In genomic region chr19:6772866-6773322, GRCh38 we compare ENCODE assay signal across 1 cellular context.
TF ChIP-seq lines count a peak whose summit lies in the region.

No MANE protein-coding gene starts in this region.

TF ChIP-seq in GM12878, 131 proteins besides CTCF, POLR2A, EP300 and RAD21:
- TF ChIP-seq, protein P1, sequence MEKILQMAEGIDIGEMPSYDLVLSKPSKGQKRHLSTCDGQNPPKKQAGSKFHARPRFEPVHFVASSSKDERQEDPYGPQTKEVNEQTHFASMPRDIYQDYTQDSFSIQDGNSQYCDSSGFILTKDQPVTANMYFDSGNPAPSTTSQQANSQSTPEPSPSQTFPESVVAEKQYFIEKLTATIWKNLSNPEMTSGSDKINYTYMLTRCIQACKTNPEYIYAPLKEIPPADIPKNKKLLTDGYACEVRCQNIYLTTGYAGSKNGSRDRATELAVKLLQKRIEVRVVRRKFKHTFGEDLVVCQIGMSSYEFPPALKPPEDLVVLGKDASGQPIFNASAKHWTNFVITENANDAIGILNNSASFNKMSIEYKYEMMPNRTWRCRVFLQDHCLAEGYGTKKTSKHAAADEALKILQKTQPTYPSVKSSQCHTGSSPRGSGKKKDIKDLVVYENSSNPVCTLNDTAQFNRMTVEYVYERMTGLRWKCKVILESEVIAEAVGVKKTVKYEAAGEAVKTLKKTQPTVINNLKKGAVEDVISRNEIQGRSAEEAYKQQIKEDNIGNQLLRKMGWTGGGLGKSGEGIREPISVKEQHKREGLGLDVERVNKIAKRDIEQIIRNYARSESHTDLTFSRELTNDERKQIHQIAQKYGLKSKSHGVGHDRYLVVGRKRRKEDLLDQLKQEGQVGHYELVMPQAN (conservative IDR thresholded peaks at IDR 0.05) = peak; percentile 57
- no peak for TF ChIP-seq KDM1A (IDR thresholded peaks at IDR 0.05; ENCODE audit: borderline replicate concordance)
- no peak for TF ChIP-seq MAX (IDR thresholded peaks at IDR 0.05; ENCODE audit: low read depth, low read length)
- TF ChIP-seq NFIC (IDR thresholded peaks at IDR 0.05; ENCODE audit: low read depth, low read length) = no peak
- no peak for TF ChIP-seq GABPA (IDR thresholded peaks at IDR 0.05; ENCODE audit: low read depth)
- TF ChIP-seq YY1 (IDR thresholded peaks at IDR 0.05; ENCODE audit: low read depth, low read length) = no peak
- no peak for TF ChIP-seq FOS (IDR thresholded peaks at IDR 0.05; ENCODE audit: borderline replicate concordance, extremely low read depth, insufficient read length)
- TF ChIP-seq NRF1 (conservative IDR thresholded peaks at IDR 0.05; ENCODE audit: low read depth, low read length) = no peak
- TF ChIP-seq TCF3 (IDR thresholded peaks at IDR 0.05; ENCODE audit: borderline replicate concordance, insufficient read depth, low read depth, low read length) = no peak
- no peak for TF ChIP-seq E2F4 (IDR thresholded peaks at IDR 0.05; ENCODE audit: low read depth, low read length)
- TF ChIP-seq SREBF2 (IDR thresholded peaks at IDR 0.05; ENCODE audit: low read length) = no peak
- TF ChIP-seq NR2C1 (IDR thresholded peaks at IDR 0.05) = no peak
- TF ChIP-seq LARP7 (IDR thresholded peaks at IDR 0.05) = peak; percentile 69
